ENCODE assay signal across 8 cellular contexts in genomic region chr12:9651265-9651729, GRCh38. TPM values are rescaled to one million over a fixed set of nuclear protein-coding genes. Genes with fewer than 3 reads are reported as not detected.
DNase-seq lines count a peak whose midpoint lies in the region; ATAC-seq and TF ChIP-seq lines count a peak whose summit lies in the region.

No MANE protein-coding gene starts in this region.

- H3K27ac Mint-ChIP-seq in central memory CD8-positive, alpha-beta T cell (ENCODE audit: low read depth), result peak overlapping the region; percentile 97
- H3K27ac Mint-ChIP-seq in progenitor cell of endocrine pancreas, result no peak overlapping the region

- DNase-seq in GM03348 (ENCODE audit: low spot score), result peak; percentile 24
- peak; percentile 61 for DNase-seq in RKO (ENCODE audit: low spot score)
- DNase-seq in central memory CD8-positive, alpha-beta T cell (ENCODE audit: low spot score in 2 of 2), result no peak
- DNase-seq in pons (ENCODE audit: low spot score), result peak; percentile 18
- DNase-seq in inferior parietal cortex (ENCODE audit: extremely low spot score), result no peak
- DNase-seq in progenitor cell of endocrine pancreas (ENCODE audit: low spot score, unreplicated experiment), result no peak
- DNase-seq in SW480 (ENCODE audit: low spot score), result no peak

- TF ChIP-seq CTCF in progenitor cell of endocrine pancreas (IDR thresholded peaks at IDR 0.05; ENCODE audit: unreplicated experiment), result no peak

- peaks cover 5% of the 10 kb centered on the region for H3K9me3 Mint-ChIP-seq in central memory CD8-positive, alpha-beta T cell
- peaks cover 4% of the 10 kb centered on the region for H3K9me3 Mint-ChIP-seq in progenitor cell of endocrine pancreas (ENCODE audit: low read depth)

- H3K36me3 Mint-ChIP-seq in central memory CD8-positive, alpha-beta T cell (ENCODE audit: insufficient read depth), result peaks cover 55% of the 10 kb centered on the region
- H3K36me3 Mint-ChIP-seq in progenitor cell of endocrine pancreas (ENCODE audit: insufficient read depth), result peaks cover 23% of the 10 kb centered on the region

- H3K4me1 Mint-ChIP-seq in central memory CD8-positive, alpha-beta T cell, result peaks cover 71% of the 10 kb centered on the region
- H3K4me1 Mint-ChIP-seq in progenitor cell of endocrine pancreas (ENCODE audit: low read depth), result peaks cover 48% of the 10 kb centered on the region

- no peaks in the 10 kb centered on the region for H3K27me3 Mint-ChIP-seq in central memory CD8-positive, alpha-beta T cell
- no peaks in the 10 kb centered on the region for H3K27me3 Mint-ChIP-seq in progenitor cell of endocrine pancreas

- ATAC-seq in central memory CD8-positive, alpha-beta T cell (replicated peaks; ENCODE audit: extremely low read depth, poor library complexity, severe bottlenecking), result no peak
- ATAC-seq in GM19467 (IDR thresholded peaks at IDR 0.05; ENCODE audit: unreplicated experiment), result no peak

- H3K4me3 Mint-ChIP-seq in central memory CD8-positive, alpha-beta T cell, result peak overlapping the region; percentile 98
- H3K4me3 Mint-ChIP-seq in progenitor cell of endocrine pancreas (ENCODE audit: low read depth), result no peak overlapping the region

RNA-seq across cellular contexts. Expression of gene CLEC2D, which starts 18.2 kb away (rescaled TPM):
- total RNA-seq in progenitor cell of endocrine pancreas, result 23.5 and 31.0 TPM in 2 replicates

RNA-seq across cellular contexts. Expression of gene KLRB1, which starts 43.6 kb away (rescaled TPM):
- total RNA-seq in progenitor cell of endocrine pancreas, result not detected in 2 replicates

Comparison
In these comparisons a context has a peak if more than half of its experiments do, and no peak if none do; other contexts are left out.
1. DNase-seq: peak in GM03348 (single experiment), RKO (single experiment) and pons (single experiment); none in central memory CD8-positive, alpha-beta T cell (0 of 2), inferior parietal cortex (single experiment), progenitor cell of endocrine pancreas (single experiment) and SW480 (single experiment).